24 cellular contexts compared by ENCODE assay signal in the genomic region with DNA sequence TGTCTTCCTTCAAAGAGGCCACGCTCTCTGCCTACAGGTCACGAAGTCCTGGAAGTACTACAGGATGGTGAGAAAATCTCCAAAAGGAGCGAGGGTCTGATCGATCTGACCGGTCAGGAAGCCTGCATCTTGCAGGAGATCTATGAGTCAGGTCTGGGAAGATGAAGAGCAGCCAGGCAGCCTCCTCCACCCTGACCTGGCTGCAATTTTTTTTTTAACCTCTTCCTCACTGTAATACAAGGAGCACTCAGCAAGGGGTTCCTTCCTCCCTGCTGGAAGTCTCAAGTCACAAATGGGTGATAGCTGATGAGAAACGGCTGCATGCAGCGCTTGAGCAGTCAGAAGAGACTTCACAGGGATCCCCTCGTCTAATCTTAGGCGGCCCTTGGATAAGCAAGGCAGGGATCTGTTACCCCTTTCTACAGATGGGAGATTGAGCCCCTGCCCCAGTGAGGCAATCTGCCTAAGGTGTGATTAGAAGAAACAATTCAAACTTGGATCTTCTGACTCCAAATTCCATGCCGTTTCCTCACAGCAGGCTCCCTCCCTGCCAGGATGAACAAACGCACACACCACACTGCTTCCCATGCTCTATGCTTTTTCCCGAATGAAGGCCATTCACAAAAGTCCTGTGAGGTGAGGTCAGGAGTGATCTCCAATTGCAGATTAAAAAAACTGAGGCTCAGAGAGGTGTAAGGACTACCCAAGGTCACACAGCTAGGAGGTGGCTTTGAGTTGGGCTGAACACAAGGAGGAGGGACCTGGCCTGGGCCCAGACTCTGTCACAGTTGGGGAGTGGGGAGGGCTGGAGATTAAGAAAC. TPM values are rescaled to one million over a fixed set of nuclear protein-coding genes. Genes with fewer than 3 reads are reported as not detected.
DNase-seq lines count a peak whose midpoint lies in the region; ATAC-seq, FAIRE-seq and TF ChIP-seq lines count a peak whose summit lies in the region.
"Had no signal": no experiment of that assay in that cellular context is flagged by ENCODE, and none has a peak within 500 bp of the region (broad histone marks: within the 10 kb centered on the region; RNA-seq: fewer than 3 reads in every experiment).

No MANE protein-coding gene starts in this region.

- TF ChIP-seq CTCF in K562 (IDR thresholded peaks at IDR 0.05 in 2 of 3, conservative IDR thresholded peaks at IDR 0.05 in 1 of 3; ENCODE audit: insufficient read depth in 2 of 3, low read depth in 1 of 3, low read length in 3 of 3) (no peak), neural progenitor cell (IDR thresholded peaks at IDR 0.05) (no peak)

- H3K9me1 ChIP-seq in K562 (ENCODE audit: control insufficient read depth, insufficient read depth, low read length): peaks cover 4% of the 10 kb centered on the region

- no peak for TF ChIP-seq EP300 in K562 (IDR thresholded peaks at IDR 0.05; ENCODE audit: low read length)

- CTCF ChIA-PET in K562 (lab: Yijun Ruan, JAX; ENCODE audit: low intra/inter-chr PET ratio): no interaction called here

- peak; percentile 36 for DNase-seq in ELF-1 (ENCODE audit: low read depth, low spot score)
- no peak for DNase-seq in K562 (ENCODE audit: extremely low read depth in 1 of 4, low spot score in 3 of 4)
- no peak for DNase-seq in neural progenitor cell (ENCODE audit: low spot score)
- no peak for DNase-seq in NCI-H524 (lab: John Stamatoyannopoulos, UW)
- DNase-seq: activated CD4-positive, alpha-beta T cell treated with anti-CD3 and anti-CD28 coated beads for 4 hours; aorta; COR-L47; effector memory CD4-positive, alpha-beta T cell; esophagus squamous epithelium; left cardiac atrium; MG63; NCI-H1417 treated with DMSO at 0.1 percent for 48 hours; NCI-H524 treated with DMSO at 0.1 percent for 48 hours; small intestine; stimulated activated CD4-positive, alpha-beta T cell treated with anti-CD3 and anti-CD28 coated beads, Interleukin-4, amount 100 ng/mL, for 1 hour; stimulated activated naive CD8-positive, alpha-beta T cell treated with anti-CD3 and anti-CD28 coated beads, Interleukin-15, amount 100 ng/mL, for 72 hours; upper lobe of right lung had no signal

- POLR2A ChIA-PET in K562 (lab: Yijun Ruan, JAX): interaction anchor here (0.7 kb wide), 1 partner anchor 564 kb away, joined by 3 read pairs; no protein-coding TSS in a partner anchor

- in situ Hi-C loops in K562 (cut with MboI): no loop called here

- no peak overlapping the region for H3K4me2 ChIP-seq in K562 (ENCODE audit: insufficient read depth, low read length)
- no peak overlapping the region for H3K4me2 ChIP-seq in neural progenitor cell

- no peak overlapping the region for H3K4me3 ChIP-seq in HUES6 (ENCODE audit: low read depth, low read length)
- H3K4me3 ChIP-seq in K562: no peak overlapping the region
- no peak overlapping the region for H3K4me3 ChIP-seq in neural progenitor cell
- H3K4me3 ChIP-seq: esophagus squamous epithelium, gastroesophageal sphincter, MG63, upper lobe of right lung had no signal

- H3F3A ChIP-seq in neural progenitor cell (ENCODE audit: low read depth): peaks cover 21% of the 10 kb centered on the region

- H3K4me1 ChIP-seq in HUES6 (ENCODE audit: control insufficient read depth, insufficient read depth, low read length) (peaks cover 16% of the 10 kb centered on the region; the same call in 1 of the 2 replicates), K562 (replicated peaks in 1 of 2; ENCODE audit: control insufficient read depth in 2 of 2, insufficient read depth in 2 of 2, low read length in 2 of 2) (no peaks in the 10 kb centered on the region), neural progenitor cell (peaks cover 19% of the 10 kb centered on the region)
- H3K4me1 ChIP-seq: esophagus squamous epithelium, gastroesophageal sphincter, upper lobe of right lung had no signal

- peaks cover 2% of the 10 kb centered on the region for H3K27me3 Mint-ChIP-seq in neural progenitor cell (ENCODE audit: insufficient read depth, low read depth)
- H3K27me3 Mint-ChIP-seq: natural killer cell treated with Interleukin-12 subunit alpha and Interleukin-12 subunit beta and Interleukin-15 and Interleukin-18, amount 100 ng/mL, for 72 hours; stimulated activated naive CD8-positive, alpha-beta T cell treated with anti-CD3 and anti-CD28 coated beads, Interleukin-15, amount 100 ng/mL, for 72 hours had no signal

- H3K9ac ChIP-seq in HUES6 (ENCODE audit: low read length) (peak overlapping the region; percentile 9), K562 (ENCODE audit: insufficient read depth in 1 of 2, low read depth in 2 of 2, low read length in 2 of 2) (peak overlapping the region in 1 of 2 experiments; percentile 28; a peak in 1 of 4 replicates), neural progenitor cell (no peak overlapping the region)

- no peaks in the 10 kb centered on the region for H3K27me3 ChIP-seq in HUES6 (ENCODE audit: control insufficient read depth, insufficient read depth, low read length)
- H3K27me3 ChIP-seq in K562 (ENCODE audit: control insufficient read depth in 2 of 2, insufficient read depth in 2 of 2, low read length in 2 of 2): no peaks in the 10 kb centered on the region
- no peaks in the 10 kb centered on the region for H3K27me3 ChIP-seq in neural progenitor cell
- H3K27me3 ChIP-seq: esophagus squamous epithelium, gastroesophageal sphincter, MG63, upper lobe of right lung had no signal

- peaks cover 12% of the 10 kb centered on the region for H3K36me3 Mint-ChIP-seq in neural progenitor cell
- H3K36me3 Mint-ChIP-seq: natural killer cell treated with Interleukin-12 subunit alpha and Interleukin-12 subunit beta and Interleukin-15 and Interleukin-18, amount 100 ng/mL, for 72 hours had no signal

- H2AFZ ChIP-seq in K562 (ENCODE audit: low read depth, low read length) (no peak overlapping the region), neural progenitor cell (replicated peaks) (no peak overlapping the region)

- no peak for TF ChIP-seq RAD21 in K562 (CRISPR knock-in tag; conservative IDR thresholded peaks at IDR 0.05 in 1 of 2, IDR thresholded peaks at IDR 0.05 in 1 of 2)

- H3K27ac ChIP-seq in HUES6 (ENCODE audit: low read depth, low read length) (no peak overlapping the region), K562 (ENCODE audit: extremely low read depth, low read depth, low read length) (no peak overlapping the region), neural progenitor cell (no peak overlapping the region)
- H3K27ac ChIP-seq: esophagus squamous epithelium, gastroesophageal sphincter, upper lobe of right lung had no signal

- H3K9me3 Mint-ChIP-seq in neural progenitor cell: no peaks in the 10 kb centered on the region
- H3K9me3 Mint-ChIP-seq: natural killer cell treated with Interleukin-12 subunit alpha and Interleukin-12 subunit beta and Interleukin-15 and Interleukin-18, amount 100 ng/mL, for 72 hours; stimulated activated naive CD8-positive, alpha-beta T cell treated with anti-CD3 and anti-CD28 coated beads, Interleukin-15, amount 100 ng/mL, for 72 hours had no signal

- H3K27ac Mint-ChIP-seq in neural progenitor cell: peak overlapping the region; percentile 59
- H3K27ac Mint-ChIP-seq: mesothelial cell of epicardium; natural killer cell treated with Interleukin-12 subunit alpha and Interleukin-12 subunit beta and Interleukin-15 and Interleukin-18, amount 100 ng/mL, for 72 hours had no signal

- H3K36me3 ChIP-seq in HUES6 (ENCODE audit: control insufficient read depth, insufficient read depth, low read length) (peaks cover 30% of the 10 kb centered on the region), K562 (ENCODE audit: control insufficient read depth, insufficient read depth, low read length) (peaks cover 15% of the 10 kb centered on the region), neural progenitor cell (no peaks in the 10 kb centered on the region)
- H3K36me3 ChIP-seq: MG63 had no signal

- no peak for TF ChIP-seq POLR2A in K562 (conservative IDR thresholded peaks at IDR 0.05)

- H3K4me1 Mint-ChIP-seq in neural progenitor cell: peaks cover 34% of the 10 kb centered on the region
- H3K4me1 Mint-ChIP-seq: mesothelial cell of epicardium had no signal

- BruUV-seq in K562 (replicated peaks; lab: Mats Ljungman, UMichigan): no TSS peak

- H3K79me2 ChIP-seq in K562 (ENCODE audit: control insufficient read depth, insufficient read depth, low read length): no peaks in the 10 kb centered on the region
- no peaks in the 10 kb centered on the region for H3K79me2 ChIP-seq in neural progenitor cell (ENCODE audit: low read depth)

- FAIRE-seq in K562 (lab: Jason Lieb, UNC): no peak
- FAIRE-seq: small intestine had no signal

- H4K20me1 ChIP-seq in K562 (replicated peaks; ENCODE audit: control insufficient read depth, insufficient read depth, low read length) (peaks cover 3% of the 10 kb centered on the region; the same call in 1 of the 2 replicates), neural progenitor cell (ENCODE audit: low read depth) (peaks cover 15% of the 10 kb centered on the region)

- no peak overlapping the region for H3K4me3 Mint-ChIP-seq in neural progenitor cell
- H3K4me3 Mint-ChIP-seq: mesothelial cell of epicardium; natural killer cell treated with Interleukin-12 subunit alpha and Interleukin-12 subunit beta and Interleukin-15 and Interleukin-18, amount 100 ng/mL, for 72 hours; stimulated activated naive CD8-positive, alpha-beta T cell treated with anti-CD3 and anti-CD28 coated beads, Interleukin-15, amount 100 ng/mL, for 72 hours had no signal

- ATAC-seq in K562 (no peak), GM18907 (IDR thresholded peaks at IDR 0.05; ENCODE audit: unreplicated experiment) (no peak), GM21528 (IDR thresholded peaks at IDR 0.05; ENCODE audit: low FRiP score, unreplicated experiment) (no peak)
- ATAC-seq: gastroesophageal sphincter; left cardiac atrium; natural killer cell treated with Interleukin-12 subunit alpha and Interleukin-12 subunit beta and Interleukin-15 and Interleukin-18, amount 100 ng/mL, for 72 hours; Right ventricle myocardium inferior; stimulated activated naive CD8-positive, alpha-beta T cell treated with anti-CD3 and anti-CD28 coated beads, Interleukin-15, amount 100 ng/mL, for 72 hours; upper lobe of right lung had no signal

- no peaks in the 10 kb centered on the region for H3K9me3 ChIP-seq in HUES6 (ENCODE audit: control insufficient read depth, insufficient read depth, low read depth, low read length)
- H3K9me3 ChIP-seq in K562 (replicated peaks; ENCODE audit: control insufficient read depth, insufficient read depth, low read depth, low read length): no peaks in the 10 kb centered on the region
- no peaks in the 10 kb centered on the region for H3K9me3 ChIP-seq in neural progenitor cell (ENCODE audit: low read depth)
- H3K9me3 ChIP-seq: esophagus squamous epithelium, gastroesophageal sphincter, MG63, upper lobe of right lung had no signal

- intact Hi-C loops in K562 (cut with micrococcal nuclease): no loop called here

- WGBS in K562 (ENCODE audit: insufficient coverage, low coverage, missing lambda C conversion rate): 54% methylated on average over 12 of the region's 12 CpGs

RNA-seq across cellular contexts. Expression of a gene that starts 48.3 kb away (rescaled TPM):
- total RNA-seq in K562 (2011; cell fraction: chromatin; rRNA removed; ENCODE audit: low replicate concordance): 46.9 and 72.4 TPM in 2 replicates
- 41.5 and 47.5 TPM in 2 replicates for total RNA-seq in K562 (2011; cell fraction: nucleolus; rRNA removed)
- total RNA-seq in K562 (2011; cell fraction: nucleoplasm; rRNA removed): 38.9 and 42.0 TPM in 2 replicates
- total RNA-seq in K562 (2014; rRNA removed) (18.8 and 21.3 TPM in 2 replicates), K562 (2014; rRNA removed; fragmentation: Illumina TruSeq; extraction: Trizol) (11.0 and 14.5 TPM in 2 replicates), K562 (2015; rRNA removed; fragmentation: Illumina TruSeq; extraction: Trizol) (5.3 and 6.9 TPM in 2 replicates), K562 (2021) (31.6 and 34.8 TPM in 2 replicates), neural progenitor cell (ENCODE audit: low replicate concordance) (12.5 and 15.2 TPM in 2 replicates)
- polyA plus RNA-seq in K562 (2011; rRNA removed) (10.3 and 26.8 TPM in 2 replicates), K562 (2014; fragmentation: Illumina TruSeq; extraction: Trizol) (29.7 and 30.8 TPM in 2 replicates), K562 (2014; fragmentation: Nextera tagmentation; extraction: Ambion mirVana) (under 1 TPM; 0.56 to 0.61 TPM), K562 (2014; rRNA removed) (10.1 and 12.1 TPM in 2 replicates)
- 5.5 and 9.8 TPM in 2 replicates for polyA plus RNA-seq in K562 (2011; cell fraction: cytosol; rRNA removed)
- 12.7 and 17.7 TPM in 2 replicates for polyA plus RNA-seq in K562 (2011; cell fraction: nucleus; rRNA removed)
- polyA plus RNA-seq in K562 (2012): 20.2 and 46.9 TPM in 2 replicates
- polyA minus RNA-seq in K562 (2011; rRNA and poly(A)+ RNA removed): 9.1 and 14.0 TPM in 2 replicates
- 9.9 and 13.4 TPM in 2 replicates for polyA minus RNA-seq in K562 (2011; cell fraction: cytosol; rRNA and poly(A)+ RNA removed)
- 9.1 and 11.0 TPM in 2 replicates for polyA minus RNA-seq in K562 (2011; cell fraction: nucleus; rRNA and poly(A)+ RNA removed)
